Comparison of ENCODE assay signal across 1 cellular context in the genomic region with DNA sequence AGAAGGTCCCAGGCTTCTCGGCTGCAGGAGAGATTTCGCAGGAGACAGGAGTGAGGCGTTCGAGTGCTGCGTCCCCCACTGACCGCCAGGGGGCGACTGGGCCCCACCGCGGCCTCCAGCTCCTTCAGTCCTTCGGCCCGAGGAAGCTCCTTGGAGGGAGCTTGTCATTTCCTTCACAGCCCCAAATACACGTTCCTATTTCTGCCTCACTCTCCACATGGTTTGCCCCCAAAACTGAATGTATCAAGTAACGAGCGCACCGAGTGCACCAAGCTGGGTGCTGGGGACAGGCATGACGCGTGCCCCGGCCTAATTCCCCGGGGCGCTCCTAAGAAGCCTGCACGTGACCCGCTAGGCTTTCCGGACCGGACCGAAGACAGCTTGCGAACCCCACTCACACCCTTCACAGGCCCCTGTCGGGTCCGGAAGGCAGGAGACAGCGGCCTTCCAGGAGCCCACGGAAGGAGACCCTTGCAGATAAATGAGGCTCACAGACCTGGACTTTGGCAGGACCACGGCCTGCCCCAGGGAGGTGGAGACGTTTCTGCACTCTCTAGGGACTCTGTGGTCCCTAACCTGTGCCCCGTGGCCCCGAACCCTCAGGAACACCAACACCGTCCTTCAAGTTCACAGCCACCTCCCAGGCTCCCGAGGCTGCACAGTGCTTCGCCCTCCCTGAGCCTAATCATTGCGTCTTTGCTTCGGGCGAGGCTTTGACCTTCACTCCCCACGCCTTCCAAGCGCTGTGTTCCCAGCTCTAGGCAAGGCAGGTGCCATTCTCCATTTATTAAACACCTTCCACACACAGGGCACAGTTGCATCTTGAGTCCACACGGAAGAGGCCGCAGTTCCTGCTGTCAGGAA.
TF ChIP-seq lines count a peak whose summit lies in the region.

No MANE protein-coding gene starts in this region.

TF ChIP-seq in GM12878, 131 proteins besides CTCF, POLR2A, EP300 and RAD21 (continued from another document):
- TF ChIP-seq, protein P1, sequence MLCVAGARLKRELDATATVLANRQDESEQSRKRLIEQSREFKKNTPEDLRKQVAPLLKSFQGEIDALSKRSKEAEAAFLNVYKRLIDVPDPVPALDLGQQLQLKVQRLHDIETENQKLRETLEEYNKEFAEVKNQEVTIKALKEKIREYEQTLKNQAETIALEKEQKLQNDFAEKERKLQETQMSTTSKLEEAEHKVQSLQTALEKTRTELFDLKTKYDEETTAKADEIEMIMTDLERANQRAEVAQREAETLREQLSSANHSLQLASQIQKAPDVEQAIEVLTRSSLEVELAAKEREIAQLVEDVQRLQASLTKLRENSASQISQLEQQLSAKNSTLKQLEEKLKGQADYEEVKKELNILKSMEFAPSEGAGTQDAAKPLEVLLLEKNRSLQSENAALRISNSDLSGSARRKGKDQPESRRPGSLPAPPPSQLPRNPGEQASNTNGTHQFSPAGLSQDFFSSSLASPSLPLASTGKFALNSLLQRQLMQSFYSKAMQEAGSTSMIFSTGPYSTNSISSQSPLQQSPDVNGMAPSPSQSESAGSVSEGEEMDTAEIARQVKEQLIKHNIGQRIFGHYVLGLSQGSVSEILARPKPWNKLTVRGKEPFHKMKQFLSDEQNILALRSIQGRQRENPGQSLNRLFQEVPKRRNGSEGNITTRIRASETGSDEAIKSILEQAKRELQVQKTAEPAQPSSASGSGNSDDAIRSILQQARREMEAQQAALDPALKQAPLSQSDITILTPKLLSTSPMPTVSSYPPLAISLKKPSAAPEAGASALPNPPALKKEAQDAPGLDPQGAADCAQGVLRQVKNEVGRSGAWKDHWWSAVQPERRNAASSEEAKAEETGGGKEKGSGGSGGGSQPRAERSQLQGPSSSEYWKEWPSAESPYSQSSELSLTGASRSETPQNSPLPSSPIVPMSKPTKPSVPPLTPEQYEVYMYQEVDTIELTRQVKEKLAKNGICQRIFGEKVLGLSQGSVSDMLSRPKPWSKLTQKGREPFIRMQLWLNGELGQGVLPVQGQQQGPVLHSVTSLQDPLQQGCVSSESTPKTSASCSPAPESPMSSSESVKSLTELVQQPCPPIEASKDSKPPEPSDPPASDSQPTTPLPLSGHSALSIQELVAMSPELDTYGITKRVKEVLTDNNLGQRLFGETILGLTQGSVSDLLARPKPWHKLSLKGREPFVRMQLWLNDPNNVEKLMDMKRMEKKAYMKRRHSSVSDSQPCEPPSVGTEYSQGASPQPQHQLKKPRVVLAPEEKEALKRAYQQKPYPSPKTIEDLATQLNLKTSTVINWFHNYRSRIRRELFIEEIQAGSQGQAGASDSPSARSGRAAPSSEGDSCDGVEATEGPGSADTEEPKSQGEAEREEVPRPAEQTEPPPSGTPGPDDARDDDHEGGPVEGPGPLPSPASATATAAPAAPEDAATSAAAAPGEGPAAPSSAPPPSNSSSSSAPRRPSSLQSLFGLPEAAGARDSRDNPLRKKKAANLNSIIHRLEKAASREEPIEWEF (IDR thresholded peaks at IDR 0.05; ENCODE audit: insufficient replicate concordance, low read depth, low read length), result no peak
- TF ChIP-seq POLR2AphosphoS2 (IDR thresholded peaks at IDR 0.05; ENCODE audit: low read depth, low read length), result no peak
- no peak for TF ChIP-seq STAT3 (IDR thresholded peaks at IDR 0.05; ENCODE audit: low read depth, low read length)
- TF ChIP-seq SREBF2 (IDR thresholded peaks at IDR 0.05; ENCODE audit: low read length), result no peak
- peak; percentile 62 for TF ChIP-seq SMC3 (IDR thresholded peaks at IDR 0.05; ENCODE audit: borderline replicate concordance, low read length)
- TF ChIP-seq MTA3 (IDR thresholded peaks at IDR 0.05; ENCODE audit: borderline replicate concordance, low read length), result no peak
- TF ChIP-seq, protein P2, sequence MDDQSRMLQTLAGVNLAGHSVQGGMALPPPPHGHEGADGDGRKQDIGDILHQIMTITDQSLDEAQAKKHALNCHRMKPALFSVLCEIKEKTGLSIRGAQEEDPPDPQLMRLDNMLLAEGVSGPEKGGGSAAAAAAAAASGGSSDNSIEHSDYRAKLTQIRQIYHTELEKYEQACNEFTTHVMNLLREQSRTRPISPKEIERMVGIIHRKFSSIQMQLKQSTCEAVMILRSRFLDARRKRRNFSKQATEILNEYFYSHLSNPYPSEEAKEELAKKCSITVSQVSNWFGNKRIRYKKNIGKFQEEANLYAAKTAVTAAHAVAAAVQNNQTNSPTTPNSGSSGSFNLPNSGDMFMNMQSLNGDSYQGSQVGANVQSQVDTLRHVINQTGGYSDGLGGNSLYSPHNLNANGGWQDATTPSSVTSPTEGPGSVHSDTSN (IDR thresholded peaks at IDR 0.05; ENCODE audit: insufficient replicate concordance, low read depth, low read length), result no peak
- no peak for TF ChIP-seq CEBPB (IDR thresholded peaks at IDR 0.05; ENCODE audit: borderline replicate concordance in 1 of 2, low read depth in 2 of 2, low read length in 2 of 2)
- no peak for TF ChIP-seq YBX1 (IDR thresholded peaks at IDR 0.05)
- peak; percentile 29; the same call in 1 of the 2 replicates for TF ChIP-seq RUNX3 (IDR thresholded peaks at IDR 0.05; ENCODE audit: low read length)
